30 cellular contexts compared by ENCODE assay signal in genomic region chr3:194449913-194450312, GRCh38. TPM values are rescaled to one million over a fixed set of nuclear protein-coding genes. Genes with fewer than 3 reads are reported as not detected.
"Had no signal": no experiment of that assay in that cellular context is flagged by ENCODE, and none has a peak within 500 bp of the region (broad histone marks: within the 10 kb centered on the region; RNA-seq: fewer than 3 reads in every experiment).

No MANE protein-coding gene starts in this region.

- H3K4me2 ChIP-seq: PC-9 had no signal

- H3K4me1 Mint-ChIP-seq: activated naive CD8-positive, alpha-beta T cell treated with anti-CD3 and anti-CD28 coated beads, Interleukin-2, amount 50 U/mL, for 24 hours; brain had no signal

- H3K4me3 ChIP-seq: MG63, PC-9 had no signal

- FAIRE-seq: colon, RCC 7860 had no signal

- H3K27ac Mint-ChIP-seq: activated B cell treated with CpG ODN at 0.5 μM for 24 hours; activated CD4-positive, alpha-beta memory T cell treated with anti-CD3 and anti-CD28 coated beads, Interleukin-2, amount 10 ng/mL, durations not matched to agents 7 days and 5 days; activated CD8-positive, alpha-beta memory T cell treated with anti-CD3 and anti-CD28 coated beads, Interleukin-2, amount 10 ng/mL, durations not matched to agents 7 days and 5 days; activated naive CD4-positive, alpha-beta T cell treated with anti-CD3 and anti-CD28 coated beads, Interleukin-2, amount 10 ng/mL, durations not matched to agents 7 days and 5 days; activated naive CD8-positive, alpha-beta T cell; activated naive CD8-positive, alpha-beta T cell treated with anti-CD3 and anti-CD28 coated beads, Interleukin-2, amount 50 U/mL, for 24 hours; brain had no signal

- H2AFZ ChIP-seq: PC-9 had no signal

- ATAC-seq: activated CD8-positive, alpha-beta memory T cell treated with anti-CD3 and anti-CD28 coated beads, Interleukin-2, amount 10 ng/mL, durations not matched to agents 7 days and 5 days; activated naive CD8-positive, alpha-beta T cell treated with anti-CD3 and anti-CD28 coated beads, Interleukin-2, amount 50 U/mL, for 24 hours had no signal

- H3K27me3 Mint-ChIP-seq: activated B cell treated with CpG ODN at 0.5 μM for 24 hours; activated CD4-positive, alpha-beta memory T cell treated with anti-CD3 and anti-CD28 coated beads, Interleukin-2, amount 10 ng/mL, durations not matched to agents 7 days and 5 days; activated CD8-positive, alpha-beta memory T cell treated with anti-CD3 and anti-CD28 coated beads, Interleukin-2, amount 10 ng/mL, durations not matched to agents 7 days and 5 days; activated naive CD4-positive, alpha-beta T cell treated with anti-CD3 and anti-CD28 coated beads, Interleukin-2, amount 10 ng/mL, durations not matched to agents 7 days and 5 days; activated naive CD8-positive, alpha-beta T cell; activated naive CD8-positive, alpha-beta T cell treated with anti-CD3 and anti-CD28 coated beads, Interleukin-2, amount 50 U/mL, for 24 hours; brain had no signal

- H3K27me3 ChIP-seq: MG63 had no signal

- DNase-seq: activated B cell treated with CpG ODN at 0.5 μM for 24 hours; activated CD4-positive, alpha-beta memory T cell treated with anti-CD3 and anti-CD28 coated beads, Interleukin-2, amount 10 ng/mL, durations not matched to agents 7 days and 5 days; activated CD4-positive, alpha-beta T cell treated with anti-CD3 and anti-CD28 coated beads for 48 hours; activated CD4-positive, CD25-positive, alpha-beta regulatory T cell treated with anti-CD3 and anti-CD28 coated beads, Interleukin-2, amount 50 U/mL, for 72 hours; activated CD8-positive, alpha-beta memory T cell treated with anti-CD3 and anti-CD28 coated beads for 24 hours; activated CD8-positive, alpha-beta memory T cell treated with anti-CD3 and anti-CD28 coated beads, Interleukin-2, amount 10 ng/mL, durations not matched to agents 7 days and 5 days; activated CD8-positive, alpha-beta memory T cell treated with anti-CD3 and anti-CD28 coated beads, Interleukin-2, amount 50 U/mL, for 48 hours; activated effector memory CD4-positive, alpha-beta T cell treated with Interleukin-2 at 50 U/mL for 16 hours; activated naive CD4-positive, alpha-beta T cell treated with anti-CD3 and anti-CD28 coated beads, Interleukin-2, amount 10 ng/mL, durations not matched to agents 7 days and 5 days; activated naive CD8-positive, alpha-beta T cell treated with anti-CD3 and anti-CD28 coated beads, Interleukin-2, amount 50 U/mL, for 24 hours; activated T-cell treated with anti-CD3 and anti-CD28 coated beads, Interleukin-2, amount 50 U/mL, for 48 hours; anterior cingulate cortex; central memory CD4-positive, alpha-beta T cell; Kasumi-1; MG63; NCI-H1048; NCI-H1694; NCI-H1930; NCI-H526 treated with DMSO at 0.1 percent for 48 hours; PC-9; Right ventricle myocardium superior; SW 1271; T-helper 1 cell; T-helper 2 cell; T-helper 9 cell had no signal

- H3K4me3 Mint-ChIP-seq: activated B cell treated with CpG ODN at 0.5 μM for 24 hours; activated CD4-positive, alpha-beta memory T cell treated with anti-CD3 and anti-CD28 coated beads, Interleukin-2, amount 10 ng/mL, durations not matched to agents 7 days and 5 days; activated CD8-positive, alpha-beta memory T cell treated with anti-CD3 and anti-CD28 coated beads, Interleukin-2, amount 10 ng/mL, durations not matched to agents 7 days and 5 days; activated naive CD4-positive, alpha-beta T cell treated with anti-CD3 and anti-CD28 coated beads, Interleukin-2, amount 10 ng/mL, durations not matched to agents 7 days and 5 days; activated naive CD8-positive, alpha-beta T cell; activated naive CD8-positive, alpha-beta T cell treated with anti-CD3 and anti-CD28 coated beads, Interleukin-2, amount 50 U/mL, for 24 hours; brain had no signal

- H3K9me3 ChIP-seq: MG63 had no signal

- H3K9me3 Mint-ChIP-seq: activated B cell treated with CpG ODN at 0.5 μM for 24 hours; activated CD4-positive, alpha-beta memory T cell treated with anti-CD3 and anti-CD28 coated beads, Interleukin-2, amount 10 ng/mL, durations not matched to agents 7 days and 5 days; activated naive CD4-positive, alpha-beta T cell treated with anti-CD3 and anti-CD28 coated beads, Interleukin-2, amount 10 ng/mL, durations not matched to agents 7 days and 5 days; activated naive CD8-positive, alpha-beta T cell treated with anti-CD3 and anti-CD28 coated beads, Interleukin-2, amount 50 U/mL, for 24 hours; brain had no signal

RNA-seq across cellular contexts. Expression of gene GP5, which starts 50.8 kb away (rescaled TPM):
- total RNA-seq: NCI-H460, PC-9, Right ventricle myocardium superior had no signal
